23 cellular contexts compared by ENCODE assay signal in genomic region chr6:92759195-92759594, GRCh38.
"Had no signal": no experiment of that assay in that cellular context is flagged by ENCODE, and none has a peak within 500 bp of the region (broad histone marks: within the 10 kb centered on the region; RNA-seq: fewer than 3 reads in every experiment).

No MANE protein-coding gene starts in this region.

- H3K4me3 ChIP-seq: K562 had no signal

- DNase-seq: NCI-H1092; NCI-H1105 treated with DMSO at 0.1 percent for 48 hours; NCI-H1417 treated with DMSO at 0.1 percent for 48 hours; NCI-H146; NCI-H1694 treated with DMSO at 0.1 percent for 48 hours; NCI-H1930; NCI-H2081; NCI-H2107; NCI-H226; NCI-H446; NCI-H510A; NCI-H524 treated with DMSO at 0.1 percent for 48 hours; NCI-H69; NCI-H774; NK-92 treated with Interleukin-12 subunit alpha and Interleukin-12 subunit beta, amount 100 ng/mL, for 24 hours; PC-3; SHP77; SK-N-SH; SW 1271 had no signal

- H3K9ac ChIP-seq: SK-N-SH had no signal

- H3K27ac ChIP-seq: HL-60, RWPE1 had no signal

- H3K9me3 ChIP-seq: SK-N-SH had no signal

- H3K4me2 ChIP-seq: SK-N-SH had no signal

- ATAC-seq: K562, Panc1, PC-3 had no signal
